Comparison of ENCODE assay signal across 1 cellular context in the genomic region with DNA sequence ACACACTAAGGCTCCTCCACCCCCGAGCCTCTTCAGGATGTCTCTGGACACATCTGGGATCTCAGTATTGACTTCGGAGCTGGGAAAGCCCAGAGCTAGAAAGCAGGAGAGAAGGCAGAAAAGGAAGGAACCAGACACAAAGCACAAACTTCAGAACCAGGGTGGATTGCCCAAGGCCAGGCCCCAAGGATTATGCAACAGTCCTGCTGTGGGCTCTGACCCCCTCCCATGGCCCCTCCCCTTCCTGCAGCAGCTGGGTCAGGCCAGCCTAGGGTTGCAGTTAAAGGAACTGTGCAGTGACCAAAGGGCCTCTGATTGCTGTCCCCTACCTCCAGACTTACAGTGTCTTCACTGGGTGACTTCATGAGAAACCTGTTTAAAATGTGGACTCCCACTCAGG.
TF ChIP-seq lines count a peak whose summit lies in the region.

No MANE protein-coding gene starts in this region.

TF ChIP-seq in HepG2, 621 proteins besides CTCF, POLR2A, EP300 and RAD21 (continued from another document and continues in another):
- TF ChIP-seq, protein P1, sequence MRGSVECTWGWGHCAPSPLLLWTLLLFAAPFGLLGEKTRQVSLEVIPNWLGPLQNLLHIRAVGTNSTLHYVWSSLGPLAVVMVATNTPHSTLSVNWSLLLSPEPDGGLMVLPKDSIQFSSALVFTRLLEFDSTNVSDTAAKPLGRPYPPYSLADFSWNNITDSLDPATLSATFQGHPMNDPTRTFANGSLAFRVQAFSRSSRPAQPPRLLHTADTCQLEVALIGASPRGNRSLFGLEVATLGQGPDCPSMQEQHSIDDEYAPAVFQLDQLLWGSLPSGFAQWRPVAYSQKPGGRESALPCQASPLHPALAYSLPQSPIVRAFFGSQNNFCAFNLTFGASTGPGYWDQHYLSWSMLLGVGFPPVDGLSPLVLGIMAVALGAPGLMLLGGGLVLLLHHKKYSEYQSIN (CRISPR knock-in tag; IDR thresholded peaks at IDR 0.05; ENCODE audit: borderline replicate concordance), result no peak
- TF ChIP-seq ZMAT3 (CRISPR knock-in tag; conservative IDR thresholded peaks at IDR 0.05) (no peak; the same call in 1 of the 2 replicates), BORCS8-MEF2B (CRISPR knock-in tag; IDR thresholded peaks at IDR 0.05) (peak; percentile 75), ZNF101 (CRISPR knock-in tag; IDR thresholded peaks at IDR 0.05; ENCODE audit: borderline replicate concordance, low read depth) (no peak), ARID2 (CRISPR knock-in tag; IDR thresholded peaks at IDR 0.05; ENCODE audit: borderline replicate concordance) (no peak), CC2D1A (CRISPR knock-in tag; IDR thresholded peaks at IDR 0.05) (no peak), U2AF1 (optimal IDR thresholded peaks at IDR 0.05; ENCODE audit: low read depth, low read length) (no peak), ZNF644 (CRISPR knock-in tag; IDR thresholded peaks at IDR 0.05; ENCODE audit: low read depth) (peak; percentile 84), ZNF629 (CRISPR knock-in tag; conservative IDR thresholded peaks at IDR 0.05) (no peak), ZFP37 (CRISPR knock-in tag; IDR thresholded peaks at IDR 0.05; ENCODE audit: borderline replicate concordance) (0 out of 2 replicates have a peak, but pooled peaks have one; percentile 40), ZNF335 (CRISPR knock-in tag; IDR thresholded peaks at IDR 0.05) (peak; percentile 30; the same call in 1 of the 2 replicates), NFE2L2 (IDR thresholded peaks at IDR 0.05; ENCODE audit: low read length) (no peak), HNF4G (IDR thresholded peaks at IDR 0.05; ENCODE audit: borderline replicate concordance, low read depth, low read length) (no peak; the same call in 1 of the 2 replicates), HNF4G (CRISPR knock-in tag; IDR thresholded peaks at IDR 0.05; ENCODE audit: borderline replicate concordance, low read depth) (no peak), ZNF615 (CRISPR knock-in tag; IDR thresholded peaks at IDR 0.05; ENCODE audit: borderline replicate concordance) (no peak), TCF12 (IDR thresholded peaks at IDR 0.05) (no peak), TCF12 (CRISPR knock-in tag; IDR thresholded peaks at IDR 0.05) (no peak), ZNF264 (CRISPR knock-in tag; IDR thresholded peaks at IDR 0.05) (peak; percentile 55; the same call in 1 of the 2 replicates), ZNF468 (CRISPR knock-in tag; IDR thresholded peaks at IDR 0.05) (no peak), ZNF225 (CRISPR knock-in tag; IDR thresholded peaks at IDR 0.05) (no peak), ZFP36L1 (CRISPR knock-in tag; IDR thresholded peaks at IDR 0.05) (no peak), CCAR2 (optimal IDR thresholded peaks at IDR 0.05; ENCODE audit: low read depth, low read length) (peak; percentile 22), PRPF4 (IDR thresholded peaks at IDR 0.05; ENCODE audit: low read depth, low read length, poor library complexity, severe bottlenecking) (no peak), ZNF333 (CRISPR knock-in tag; IDR thresholded peaks at IDR 0.05; ENCODE audit: borderline replicate concordance) (no peak), ZNF619 (CRISPR knock-in tag; IDR thresholded peaks at IDR 0.05) (no peak), ZFP82 (CRISPR knock-in tag; IDR thresholded peaks at IDR 0.05; ENCODE audit: borderline replicate concordance) (no peak)
- TF ChIP-seq, protein P2, sequence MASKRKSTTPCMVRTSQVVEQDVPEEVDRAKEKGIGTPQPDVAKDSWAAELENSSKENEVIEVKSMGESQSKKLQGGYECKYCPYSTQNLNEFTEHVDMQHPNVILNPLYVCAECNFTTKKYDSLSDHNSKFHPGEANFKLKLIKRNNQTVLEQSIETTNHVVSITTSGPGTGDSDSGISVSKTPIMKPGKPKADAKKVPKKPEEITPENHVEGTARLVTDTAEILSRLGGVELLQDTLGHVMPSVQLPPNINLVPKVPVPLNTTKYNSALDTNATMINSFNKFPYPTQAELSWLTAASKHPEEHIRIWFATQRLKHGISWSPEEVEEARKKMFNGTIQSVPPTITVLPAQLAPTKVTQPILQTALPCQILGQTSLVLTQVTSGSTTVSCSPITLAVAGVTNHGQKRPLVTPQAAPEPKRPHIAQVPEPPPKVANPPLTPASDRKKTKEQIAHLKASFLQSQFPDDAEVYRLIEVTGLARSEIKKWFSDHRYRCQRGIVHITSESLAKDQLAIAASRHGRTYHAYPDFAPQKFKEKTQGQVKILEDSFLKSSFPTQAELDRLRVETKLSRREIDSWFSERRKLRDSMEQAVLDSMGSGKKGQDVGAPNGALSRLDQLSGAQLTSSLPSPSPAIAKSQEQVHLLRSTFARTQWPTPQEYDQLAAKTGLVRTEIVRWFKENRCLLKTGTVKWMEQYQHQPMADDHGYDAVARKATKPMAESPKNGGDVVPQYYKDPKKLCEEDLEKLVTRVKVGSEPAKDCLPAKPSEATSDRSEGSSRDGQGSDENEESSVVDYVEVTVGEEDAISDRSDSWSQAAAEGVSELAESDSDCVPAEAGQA (IDR thresholded peaks at IDR 0.05; ENCODE audit: low read depth), result no peak
- TF ChIP-seq, protein P2 (CRISPR knock-in tag; IDR thresholded peaks at IDR 0.05; ENCODE audit: borderline replicate concordance), result no peak
- TF ChIP-seq, protein P3, sequence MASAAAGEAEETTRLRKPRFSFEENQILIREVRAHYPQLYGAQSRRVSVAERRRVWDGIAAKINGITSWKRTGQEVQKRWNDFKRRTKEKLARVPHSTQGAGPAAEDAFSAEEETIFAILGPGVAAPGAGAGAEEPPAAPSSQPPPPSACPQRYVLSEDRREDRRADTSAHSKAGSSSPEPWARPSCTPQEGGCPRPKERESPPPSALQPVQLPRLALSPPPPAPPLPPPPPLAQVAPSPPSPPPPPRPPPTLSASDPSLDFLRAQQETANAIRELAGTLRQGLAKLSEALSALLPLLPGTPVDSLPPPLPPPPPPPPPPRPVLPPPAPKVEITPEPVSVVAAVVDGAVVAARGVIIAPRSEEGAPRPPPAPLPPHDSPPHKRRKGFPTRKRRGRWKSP (CRISPR knock-in tag; IDR thresholded peaks at IDR 0.05), result 0 out of 2 replicates have a peak, but pooled peaks have one; percentile 39
- TF ChIP-seq, protein P4, sequence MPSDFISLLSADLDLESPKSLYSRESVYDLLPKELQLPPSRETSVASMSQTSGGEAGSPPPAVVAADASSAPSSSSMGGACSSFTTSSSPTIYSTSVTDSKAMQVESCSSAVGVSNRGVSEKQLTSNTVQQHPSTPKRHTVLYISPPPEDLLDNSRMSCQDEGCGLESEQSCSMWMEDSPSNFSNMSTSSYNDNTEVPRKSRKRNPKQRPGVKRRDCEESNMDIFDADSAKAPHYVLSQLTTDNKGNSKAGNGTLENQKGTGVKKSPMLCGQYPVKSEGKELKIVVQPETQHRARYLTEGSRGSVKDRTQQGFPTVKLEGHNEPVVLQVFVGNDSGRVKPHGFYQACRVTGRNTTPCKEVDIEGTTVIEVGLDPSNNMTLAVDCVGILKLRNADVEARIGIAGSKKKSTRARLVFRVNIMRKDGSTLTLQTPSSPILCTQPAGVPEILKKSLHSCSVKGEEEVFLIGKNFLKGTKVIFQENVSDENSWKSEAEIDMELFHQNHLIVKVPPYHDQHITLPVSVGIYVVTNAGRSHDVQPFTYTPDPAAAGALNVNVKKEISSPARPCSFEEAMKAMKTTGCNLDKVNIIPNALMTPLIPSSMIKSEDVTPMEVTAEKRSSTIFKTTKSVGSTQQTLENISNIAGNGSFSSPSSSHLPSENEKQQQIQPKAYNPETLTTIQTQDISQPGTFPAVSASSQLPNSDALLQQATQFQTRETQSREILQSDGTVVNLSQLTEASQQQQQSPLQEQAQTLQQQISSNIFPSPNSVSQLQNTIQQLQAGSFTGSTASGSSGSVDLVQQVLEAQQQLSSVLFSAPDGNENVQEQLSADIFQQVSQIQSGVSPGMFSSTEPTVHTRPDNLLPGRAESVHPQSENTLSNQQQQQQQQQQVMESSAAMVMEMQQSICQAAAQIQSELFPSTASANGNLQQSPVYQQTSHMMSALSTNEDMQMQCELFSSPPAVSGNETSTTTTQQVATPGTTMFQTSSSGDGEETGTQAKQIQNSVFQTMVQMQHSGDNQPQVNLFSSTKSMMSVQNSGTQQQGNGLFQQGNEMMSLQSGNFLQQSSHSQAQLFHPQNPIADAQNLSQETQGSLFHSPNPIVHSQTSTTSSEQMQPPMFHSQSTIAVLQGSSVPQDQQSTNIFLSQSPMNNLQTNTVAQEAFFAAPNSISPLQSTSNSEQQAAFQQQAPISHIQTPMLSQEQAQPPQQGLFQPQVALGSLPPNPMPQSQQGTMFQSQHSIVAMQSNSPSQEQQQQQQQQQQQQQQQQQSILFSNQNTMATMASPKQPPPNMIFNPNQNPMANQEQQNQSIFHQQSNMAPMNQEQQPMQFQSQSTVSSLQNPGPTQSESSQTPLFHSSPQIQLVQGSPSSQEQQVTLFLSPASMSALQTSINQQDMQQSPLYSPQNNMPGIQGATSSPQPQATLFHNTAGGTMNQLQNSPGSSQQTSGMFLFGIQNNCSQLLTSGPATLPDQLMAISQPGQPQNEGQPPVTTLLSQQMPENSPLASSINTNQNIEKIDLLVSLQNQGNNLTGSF (CRISPR knock-in tag; IDR thresholded peaks at IDR 0.05), result no peak
- TF ChIP-seq, protein P5, sequence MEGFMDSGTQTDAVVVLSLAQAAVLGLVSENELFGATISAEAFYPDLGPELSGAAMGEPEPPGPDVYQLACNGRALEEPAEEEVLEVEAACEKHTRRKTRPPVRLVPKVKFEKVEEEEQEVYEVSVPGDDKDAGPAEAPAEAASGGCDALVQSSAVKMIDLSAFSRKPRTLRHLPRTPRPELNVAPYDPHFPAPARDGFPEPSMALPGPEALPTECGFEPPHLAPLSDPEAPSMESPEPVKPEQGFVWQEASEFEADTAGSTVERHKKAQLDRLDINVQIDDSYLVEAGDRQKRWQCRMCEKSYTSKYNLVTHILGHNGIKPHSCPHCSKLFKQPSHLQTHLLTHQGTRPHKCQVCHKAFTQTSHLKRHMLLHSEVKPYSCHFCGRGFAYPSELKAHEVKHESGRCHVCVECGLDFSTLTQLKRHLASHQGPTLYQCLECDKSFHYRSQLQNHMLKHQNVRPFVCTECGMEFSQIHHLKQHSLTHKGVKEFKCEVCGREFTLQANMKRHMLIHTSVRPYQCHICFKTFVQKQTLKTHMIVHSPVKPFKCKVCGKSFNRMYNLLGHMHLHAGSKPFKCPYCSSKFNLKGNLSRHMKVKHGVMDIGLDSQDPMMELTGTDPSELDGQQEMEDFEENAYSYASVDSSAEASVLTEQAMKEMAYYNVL (CRISPR knock-in tag; IDR thresholded peaks at IDR 0.05; ENCODE audit: borderline replicate concordance), result peak; percentile 51; the same call in 1 of the 2 replicates
- TF ChIP-seq, protein P6, sequence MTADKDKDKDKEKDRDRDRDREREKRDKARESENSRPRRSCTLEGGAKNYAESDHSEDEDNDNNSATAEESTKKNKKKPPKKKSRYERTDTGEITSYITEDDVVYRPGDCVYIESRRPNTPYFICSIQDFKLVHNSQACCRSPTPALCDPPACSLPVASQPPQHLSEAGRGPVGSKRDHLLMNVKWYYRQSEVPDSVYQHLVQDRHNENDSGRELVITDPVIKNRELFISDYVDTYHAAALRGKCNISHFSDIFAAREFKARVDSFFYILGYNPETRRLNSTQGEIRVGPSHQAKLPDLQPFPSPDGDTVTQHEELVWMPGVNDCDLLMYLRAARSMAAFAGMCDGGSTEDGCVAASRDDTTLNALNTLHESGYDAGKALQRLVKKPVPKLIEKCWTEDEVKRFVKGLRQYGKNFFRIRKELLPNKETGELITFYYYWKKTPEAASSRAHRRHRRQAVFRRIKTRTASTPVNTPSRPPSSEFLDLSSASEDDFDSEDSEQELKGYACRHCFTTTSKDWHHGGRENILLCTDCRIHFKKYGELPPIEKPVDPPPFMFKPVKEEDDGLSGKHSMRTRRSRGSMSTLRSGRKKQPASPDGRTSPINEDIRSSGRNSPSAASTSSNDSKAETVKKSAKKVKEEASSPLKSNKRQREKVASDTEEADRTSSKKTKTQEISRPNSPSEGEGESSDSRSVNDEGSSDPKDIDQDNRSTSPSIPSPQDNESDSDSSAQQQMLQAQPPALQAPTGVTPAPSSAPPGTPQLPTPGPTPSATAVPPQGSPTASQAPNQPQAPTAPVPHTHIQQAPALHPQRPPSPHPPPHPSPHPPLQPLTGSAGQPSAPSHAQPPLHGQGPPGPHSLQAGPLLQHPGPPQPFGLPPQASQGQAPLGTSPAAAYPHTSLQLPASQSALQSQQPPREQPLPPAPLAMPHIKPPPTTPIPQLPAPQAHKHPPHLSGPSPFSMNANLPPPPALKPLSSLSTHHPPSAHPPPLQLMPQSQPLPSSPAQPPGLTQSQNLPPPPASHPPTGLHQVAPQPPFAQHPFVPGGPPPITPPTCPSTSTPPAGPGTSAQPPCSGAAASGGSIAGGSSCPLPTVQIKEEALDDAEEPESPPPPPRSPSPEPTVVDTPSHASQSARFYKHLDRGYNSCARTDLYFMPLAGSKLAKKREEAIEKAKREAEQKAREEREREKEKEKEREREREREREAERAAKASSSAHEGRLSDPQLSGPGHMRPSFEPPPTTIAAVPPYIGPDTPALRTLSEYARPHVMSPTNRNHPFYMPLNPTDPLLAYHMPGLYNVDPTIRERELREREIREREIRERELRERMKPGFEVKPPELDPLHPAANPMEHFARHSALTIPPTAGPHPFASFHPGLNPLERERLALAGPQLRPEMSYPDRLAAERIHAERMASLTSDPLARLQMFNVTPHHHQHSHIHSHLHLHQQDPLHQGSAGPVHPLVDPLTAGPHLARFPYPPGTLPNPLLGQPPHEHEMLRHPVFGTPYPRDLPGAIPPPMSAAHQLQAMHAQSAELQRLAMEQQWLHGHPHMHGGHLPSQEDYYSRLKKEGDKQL (CRISPR knock-in tag; IDR thresholded peaks at IDR 0.05; ENCODE audit: low read depth), result no peak
- TF ChIP-seq, protein P7, sequence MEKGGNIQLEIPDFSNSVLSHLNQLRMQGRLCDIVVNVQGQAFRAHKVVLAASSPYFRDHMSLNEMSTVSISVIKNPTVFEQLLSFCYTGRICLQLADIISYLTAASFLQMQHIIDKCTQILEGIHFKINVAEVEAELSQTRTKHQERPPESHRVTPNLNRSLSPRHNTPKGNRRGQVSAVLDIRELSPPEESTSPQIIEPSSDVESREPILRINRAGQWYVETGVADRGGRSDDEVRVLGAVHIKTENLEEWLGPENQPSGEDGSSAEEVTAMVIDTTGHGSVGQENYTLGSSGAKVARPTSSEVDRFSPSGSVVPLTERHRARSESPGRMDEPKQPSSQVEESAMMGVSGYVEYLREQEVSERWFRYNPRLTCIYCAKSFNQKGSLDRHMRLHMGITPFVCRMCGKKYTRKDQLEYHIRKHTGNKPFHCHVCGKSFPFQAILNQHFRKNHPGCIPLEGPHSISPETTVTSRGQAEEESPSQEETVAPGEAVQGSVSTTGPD (CRISPR knock-in tag; IDR thresholded peaks at IDR 0.05), result no peak
